In genomic region chr19:52898101-52898500, GRCh38 we compare ENCODE assay signal across 7 cellular contexts. TPM values are rescaled to one million over a fixed set of nuclear protein-coding genes. Genes with fewer than 3 reads are reported as not detected.
DNase-seq lines count a peak whose midpoint lies in the region; ATAC-seq and TF ChIP-seq lines count a peak whose summit lies in the region.

No MANE protein-coding gene starts in this region.

- ATAC-seq in stimulated activated naive B cell treated with anti-CD40 and anti-IgM and Interleukin-4, amounts not matched to agents 10 μg/mL and 1 μg/mL and 100 μg/mL, for 72 hours (replicated peaks): no peak
- ATAC-seq in HG02970 (IDR thresholded peaks at IDR 0.05; ENCODE audit: low FRiP score, unreplicated experiment) (no peak), HG03025 (IDR thresholded peaks at IDR 0.05; ENCODE audit: low FRiP score, unreplicated experiment) (no peak)

- H3K36me3 ChIP-seq in ascending aorta: peaks cover 0 to 6% of the 10 kb centered on the region in 2 donors

- H3K4me3 Mint-ChIP-seq in IgD-negative memory B cell (peak overlapping the region; percentile 92 to 98 (median 95)), immature natural killer cell (peak overlapping the region; percentile 94 to 96 (median 96))
- H3K4me3 Mint-ChIP-seq in stimulated activated naive B cell treated with anti-CD40 and anti-IgM and Interleukin-4, amounts not matched to agents 10 μg/mL and 1 μg/mL and 100 μg/mL, for 72 hours: peak overlapping the region; percentile 92 to 98

- H3K27me3 ChIP-seq in ascending aorta: no peaks in the 10 kb centered on the region

- DNase-seq in ascending aorta (ENCODE audit: low spot score in 2 of 2) (no peak), immature natural killer cell (no peak), dedifferentiated amniotic fluid mesenchymal stem cell (ENCODE audit: extremely low spot score) (no peak)
- peak; percentile 2 for DNase-seq in stimulated activated naive B cell treated with anti-CD40 and anti-IgM and Interleukin-4, amounts not matched to agents 10 μg/mL and 1 μg/mL and 100 μg/mL, for 72 hours

- H3K36me3 Mint-ChIP-seq in IgD-negative memory B cell (peaks cover 7% of the 10 kb centered on the region), immature natural killer cell (peaks cover 0 to 8% (median 5%) of the 10 kb centered on the region in 3 donors)
- H3K36me3 Mint-ChIP-seq in stimulated activated naive B cell treated with anti-CD40 and anti-IgM and Interleukin-4, amounts not matched to agents 10 μg/mL and 1 μg/mL and 100 μg/mL, for 72 hours: peaks cover 19 to 32% of the 10 kb centered on the region in 2 donors

- TF ChIP-seq CTCF in ascending aorta (IDR thresholded peaks at IDR 0.05): no peak

- peak overlapping the region; percentile 92 to 94 for H3K27ac ChIP-seq in ascending aorta

- peaks cover 5 to 10% of the 10 kb centered on the region in 2 donors for H3K4me1 ChIP-seq in ascending aorta

- peaks cover 8 to 14% (median 11%) of the 10 kb centered on the region in 3 donors for H3K4me1 Mint-ChIP-seq in IgD-negative memory B cell
- peaks cover 16 to 25% of the 10 kb centered on the region in 2 donors for H3K4me1 Mint-ChIP-seq in immature natural killer cell
- H3K4me1 Mint-ChIP-seq in stimulated activated naive B cell treated with anti-CD40 and anti-IgM and Interleukin-4, amounts not matched to agents 10 μg/mL and 1 μg/mL and 100 μg/mL, for 72 hours: peaks cover 11 to 33% of the 10 kb centered on the region in 2 donors

- peaks cover 0 to 9% (median 7%) of the 10 kb centered on the region in 3 donors for H3K9me3 Mint-ChIP-seq in IgD-negative memory B cell
- no peaks in the 10 kb centered on the region for H3K9me3 Mint-ChIP-seq in immature natural killer cell
- peaks cover 0 to 9% of the 10 kb centered on the region in 2 donors for H3K9me3 Mint-ChIP-seq in stimulated activated naive B cell treated with anti-CD40 and anti-IgM and Interleukin-4, amounts not matched to agents 10 μg/mL and 1 μg/mL and 100 μg/mL, for 72 hours

- H3K27me3 Mint-ChIP-seq in IgD-negative memory B cell: no peaks in the 10 kb centered on the region
- H3K27me3 Mint-ChIP-seq in immature natural killer cell (ENCODE audit: low read depth in 3 of 3): peaks cover 0 to 2% (median 0%) of the 10 kb centered on the region in 3 donors
- H3K27me3 Mint-ChIP-seq in stimulated activated naive B cell treated with anti-CD40 and anti-IgM and Interleukin-4, amounts not matched to agents 10 μg/mL and 1 μg/mL and 100 μg/mL, for 72 hours: no peaks in the 10 kb centered on the region

- intact Hi-C loops in ascending aorta (cut with DNase I): loop anchor here (5.0 kb wide), 1 partner anchor 161 kb away; the partner anchor contains the start of gene ZNF611

- H3K27ac Mint-ChIP-seq in IgD-negative memory B cell (peak overlapping the region in 1 of 3 donors; percentile 63), immature natural killer cell (peak overlapping the region in 3 of 6 donors; percentile 84 to 93 (median 86))
- H3K27ac Mint-ChIP-seq in stimulated activated naive B cell treated with anti-CD40 and anti-IgM and Interleukin-4, amounts not matched to agents 10 μg/mL and 1 μg/mL and 100 μg/mL, for 72 hours: peak overlapping the region; percentile 93

- no peaks in the 10 kb centered on the region for H3K9me3 ChIP-seq in ascending aorta

- peak overlapping the region; percentile 77 to 93 for H3K4me3 ChIP-seq in ascending aorta

RNA-seq across cellular contexts. Expression of gene ZNF320, which starts 0.7 kb away (rescaled TPM):
- polyA plus RNA-seq in IgD-negative memory B cell: 4.7 TPM
- not detected for total RNA-seq in ascending aorta
- 1 to 10 TPM in 2 of 3 donors, not detected in 1; 4.9 to 5.5 TPM for polyA plus RNA-seq in immature natural killer cell

RNA-seq across cellular contexts. Expression of gene ZNF888, which starts 25.1 kb away (rescaled TPM):
- 2.1 TPM for polyA plus RNA-seq in IgD-negative memory B cell
- 0.43 TPM for total RNA-seq in ascending aorta
- 1 to 10 TPM; 1.9 to 3.9 (median 1.9) TPM for polyA plus RNA-seq in immature natural killer cell

RNA-seq across cellular contexts. Expression of gene ZNF468, which starts 40.7 kb away (rescaled TPM):
- polyA plus RNA-seq in IgD-negative memory B cell: 16.1 TPM
- 5.2 TPM for total RNA-seq in ascending aorta
- polyA plus RNA-seq in immature natural killer cell: 10 to 100 TPM; 22.5 to 40.5 (median 35.5) TPM
